In the genomic region with DNA sequence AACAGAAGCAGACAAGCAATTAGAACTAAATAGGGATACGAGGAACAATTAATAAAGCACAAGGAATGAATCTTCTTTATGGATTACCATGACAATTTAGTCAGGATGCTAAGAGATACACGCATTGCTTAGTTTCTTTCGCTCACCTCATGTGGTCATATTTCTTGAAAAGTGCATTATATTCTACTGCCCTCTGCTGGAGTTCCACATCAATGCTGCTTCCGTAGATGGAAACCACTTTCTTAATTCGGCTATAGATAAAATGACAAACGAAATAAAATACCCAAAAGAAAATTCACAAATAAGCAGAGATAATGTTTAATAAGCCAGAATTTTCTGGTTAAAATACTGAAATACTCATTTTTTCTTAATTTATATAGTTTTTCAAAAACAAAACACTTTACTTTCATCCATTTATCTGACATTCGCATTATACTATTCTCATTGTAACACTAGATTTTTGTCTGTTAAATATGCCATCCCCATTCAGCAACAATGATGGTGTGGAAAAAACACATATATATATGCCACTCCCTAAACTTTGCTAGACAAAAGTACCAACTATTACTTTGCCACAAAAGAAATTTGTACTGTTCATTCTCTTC, we compare ENCODE assay signal across 8 cellular contexts. TPM values are rescaled to one million over a fixed set of nuclear protein-coding genes. Genes with fewer than 3 reads are reported as not detected.
DNase-seq lines count a peak whose midpoint lies in the region; ATAC-seq, FAIRE-seq and TF ChIP-seq lines count a peak whose summit lies in the region.

No MANE protein-coding gene starts in this region.

- H3K27me3 ChIP-seq in BE2C (no peaks in the 10 kb centered on the region), bronchial epithelial cell (ENCODE audit: control insufficient read depth, insufficient read depth, low read length) (no peaks in the 10 kb centered on the region), lung (ENCODE audit: control insufficient read depth, insufficient read depth) (no peaks in the 10 kb centered on the region)

- WGBS in lung, 2 donors, result 54 to 62% methylated on average over 7 of the region's 7 CpGs

- no peak for FAIRE-seq in bronchial epithelial cell (lab: Jason Lieb, UNC)

- ATAC-seq in lung (ENCODE audit: insufficient read depth, low FRiP score), result no peak
- ATAC-seq in HG03378 (IDR thresholded peaks at IDR 0.05; ENCODE audit: unreplicated experiment), result no peak
- no peak for ATAC-seq in HG02610 (IDR thresholded peaks at IDR 0.05; ENCODE audit: unreplicated experiment)

- no peak overlapping the region for H3K27ac ChIP-seq in lung (ENCODE audit: low read depth in 1 of 2, low read length in 1 of 2)

- no peak overlapping the region for H3K4me3 ChIP-seq in BE2C (ENCODE audit: low read depth, low read length)
- H3K4me3 ChIP-seq in bronchial epithelial cell (ENCODE audit: low read depth, low read length), result no peak overlapping the region
- no peak overlapping the region for H3K4me3 ChIP-seq in lung

- peaks cover 42% of the 10 kb centered on the region for H3K36me3 ChIP-seq in BE2C
- peaks cover 10% of the 10 kb centered on the region for H3K36me3 ChIP-seq in bronchial epithelial cell (ENCODE audit: control insufficient read depth, insufficient read depth, low read length)
- H3K36me3 ChIP-seq in lung (ENCODE audit: control insufficient read depth in 2 of 2, insufficient read depth in 2 of 2, low read length in 2 of 2), result peaks cover 32 to 36% of the 10 kb centered on the region in 2 donors

- no peaks in the 10 kb centered on the region for H3K4me1 ChIP-seq in BE2C
- no peaks in the 10 kb centered on the region for H3K4me1 ChIP-seq in lung (ENCODE audit: control insufficient read depth in 2 of 2, insufficient read depth in 2 of 2, low read length in 2 of 2)

- TF ChIP-seq CTCF in BE2C (IDR thresholded peaks at IDR 0.05; ENCODE audit: low read depth, low read length) (peak; percentile 86), GM12873 (IDR thresholded peaks at IDR 0.05; ENCODE audit: insufficient read depth, low read depth, low read length, missing control alignments) (peak; percentile 59), bronchial epithelial cell (IDR thresholded peaks at IDR 0.05; ENCODE audit: insufficient read depth, low read length, severe bottlenecking) (peak; percentile 53), lung (IDR thresholded peaks at IDR 0.05; ENCODE audit: control extremely low read depth, extremely low read depth) (peak; percentile 51)

- H3K9me3 ChIP-seq in BE2C (no peaks in the 10 kb centered on the region), lung (ENCODE audit: control insufficient read depth in 2 of 2, insufficient read depth in 1 of 2, low read length in 1 of 2) (no peaks in the 10 kb centered on the region)

- DNase-seq in BE2C, result no peak
- peak; percentile 31 for DNase-seq in NCI-H82 (lab: John Stamatoyannopoulos, UW)
- DNase-seq in bronchial epithelial cell (ENCODE audit: low read depth), result peak; percentile 44
- DNase-seq in lung (ENCODE audit: low spot score), result no peak
- no peak for DNase-seq in activated CD8-positive, alpha-beta memory T cell treated with anti-CD3 and anti-CD28 coated beads for 24 hours

RNA-seq across cellular contexts. Expression of a gene that starts 22.0 kb away (rescaled TPM):
- polyA plus RNA-seq in BE2C (2012; ENCODE audit: insufficient read depth, insufficient read length, low read depth), result 0.57 TPM
- total RNA-seq in bronchial epithelial cell (2.6 and 4.0 TPM in 2 replicates), lung (1 to 10 TPM; 5.3 to 6.5 TPM)
- 1 to 10 TPM; 1.3 to 1.8 TPM for polyA plus RNA-seq in lung

Comparison
In these comparisons a context has a peak if more than half of its experiments do, and no peak if none do; other contexts are left out.
1. DNase-seq: peak in NCI-H82 (single experiment) and bronchial epithelial cell (single experiment); none in BE2C (single experiment), lung (single experiment) and activated CD8-positive, alpha-beta memory T cell treated with anti-CD3 and anti-CD28 coated beads for 24 hours (single experiment).
2. Peak in every context shown above with its lines, with median percentiles within 50 percentile points of each other: CTCF ChIP-seq.